In genomic region chr17:17784599-17785264, GRCh38 we compare ENCODE assay signal across 8 cellular contexts. TPM values are rescaled to one million over a fixed set of nuclear protein-coding genes. Genes with fewer than 3 reads are reported as not detected.
DNase-seq lines count a peak whose midpoint lies in the region; ATAC-seq and TF ChIP-seq lines count a peak whose summit lies in the region.

No MANE protein-coding gene starts in this region.

- no peaks in the 10 kb centered on the region for H3K36me3 Mint-ChIP-seq in activated CD4-positive, alpha-beta T cell treated with anti-CD3 and anti-CD28 coated beads for 36 hours (ENCODE audit: low read depth)
- no peaks in the 10 kb centered on the region for H3K36me3 Mint-ChIP-seq in stimulated activated effector memory CD8-positive, alpha-beta T cell treated with anti-CD3 and anti-CD28 coated beads, Interleukin-12 subunit alpha, Interleukin-12 subunit beta, amount 100 ng/mL, for 72 hours

- H3K4me3 ChIP-seq in SJCRH30, result peak overlapping the region; percentile 81
- H3K4me3 ChIP-seq in fibroblast of the aortic adventitia (ENCODE audit: low read depth, low read length), result no peak overlapping the region

- CTCF ChIA-PET in activated CD4-positive, alpha-beta T cell treated with anti-CD3 and anti-CD28 coated beads for 36 hours (lab: Charles Lee), result interaction anchor here (0.6 to 1.8 kb wide), 7 partner anchors 11 to 173 kb away, joined by 3 to 5 read pairs (median 4); no protein-coding TSS in a partner anchor

- POLR2A ChIA-PET in activated CD4-positive, alpha-beta T cell treated with anti-CD3 and anti-CD28 coated beads for 36 hours (lab: Charles Lee), result no interaction called here

- intact Hi-C loops in activated CD4-positive, alpha-beta T cell treated with anti-CD3 and anti-CD28 coated beads for 36 hours (cut with DNase I, micrococcal nuclease), result no loop called here

- H3K27me3 Mint-ChIP-seq in activated CD4-positive, alpha-beta T cell treated with anti-CD3 and anti-CD28 coated beads for 36 hours, result no peaks in the 10 kb centered on the region

- H3K4me1 ChIP-seq in SJCRH30, result peaks cover 49% of the 10 kb centered on the region

- H3K9me3 ChIP-seq in SJCRH30 (replicated peaks), result no peaks in the 10 kb centered on the region

- H3K27ac Mint-ChIP-seq in activated CD4-positive, alpha-beta T cell treated with anti-CD3 and anti-CD28 coated beads for 36 hours, result no peak overlapping the region
- no peak overlapping the region for H3K27ac Mint-ChIP-seq in stimulated activated effector memory CD8-positive, alpha-beta T cell treated with anti-CD3 and anti-CD28 coated beads, Interleukin-12 subunit alpha, Interleukin-12 subunit beta, amount 100 ng/mL, for 72 hours

- H3K27ac ChIP-seq in SJCRH30, result peak overlapping the region; percentile 86

- H3K9me3 Mint-ChIP-seq in activated CD4-positive, alpha-beta T cell treated with anti-CD3 and anti-CD28 coated beads for 36 hours (ENCODE audit: low read depth), result no peaks in the 10 kb centered on the region
- no peaks in the 10 kb centered on the region for H3K9me3 Mint-ChIP-seq in stimulated activated effector memory CD8-positive, alpha-beta T cell treated with anti-CD3 and anti-CD28 coated beads, Interleukin-12 subunit alpha, Interleukin-12 subunit beta, amount 100 ng/mL, for 72 hours

- H3K27me3 ChIP-seq in SJCRH30, result no peaks in the 10 kb centered on the region

- peak; percentile 27 for TF ChIP-seq CTCF in fibroblast of the aortic adventitia (IDR thresholded peaks at IDR 0.05; ENCODE audit: insufficient read depth, low read length)

- no peaks in the 10 kb centered on the region for H3K36me3 ChIP-seq in SJCRH30

- peaks cover 18% of the 10 kb centered on the region for H3K4me1 Mint-ChIP-seq in activated CD4-positive, alpha-beta T cell treated with anti-CD3 and anti-CD28 coated beads for 36 hours
- H3K4me1 Mint-ChIP-seq in stimulated activated effector memory CD8-positive, alpha-beta T cell treated with anti-CD3 and anti-CD28 coated beads, Interleukin-12 subunit alpha, Interleukin-12 subunit beta, amount 100 ng/mL, for 72 hours, result peaks cover 47% of the 10 kb centered on the region

- peak; percentile 60 for DNase-seq in activated CD4-positive, alpha-beta T cell treated with anti-CD3 and anti-CD28 coated beads for 36 hours
- DNase-seq in activated CD4-positive, alpha-beta T cell treated with anti-CD3 and anti-CD28 coated beads for 1 hour, result no peak
- DNase-seq in SJCRH30 (peak; percentile 85), fibroblast of the aortic adventitia (ENCODE audit: low read depth) (no peak), ureter (ENCODE audit: low spot score) (no peak), DMS153 (lab: John Stamatoyannopoulos, UW) (no peak), NCI-H748 treated with DMSO at 0.1 percent for 48 hours (lab: John Stamatoyannopoulos, UW) (no peak)
- DNase-seq in stimulated activated effector memory CD8-positive, alpha-beta T cell treated with anti-CD3 and anti-CD28 coated beads, Interleukin-12 subunit alpha, Interleukin-12 subunit beta, amount 100 ng/mL, for 72 hours (ENCODE audit: low spot score in 2 of 2), result no peak

- ATAC-seq in activated CD4-positive, alpha-beta T cell treated with anti-CD3 and anti-CD28 coated beads for 36 hours, result peak; percentile 52
- ATAC-seq in stimulated activated effector memory CD8-positive, alpha-beta T cell treated with anti-CD3 and anti-CD28 coated beads, Interleukin-12 subunit alpha, Interleukin-12 subunit beta, amount 100 ng/mL, for 72 hours, result peak; percentile 40

- no peak overlapping the region for H3K4me3 Mint-ChIP-seq in activated CD4-positive, alpha-beta T cell treated with anti-CD3 and anti-CD28 coated beads for 36 hours
- no peak overlapping the region for H3K4me3 Mint-ChIP-seq in stimulated activated effector memory CD8-positive, alpha-beta T cell treated with anti-CD3 and anti-CD28 coated beads, Interleukin-12 subunit alpha, Interleukin-12 subunit beta, amount 100 ng/mL, for 72 hours

RNA-seq across cellular contexts. Expression of gene SREBF1, which starts 52.1 kb away (rescaled TPM):
- total RNA-seq in activated CD4-positive, alpha-beta T cell treated with anti-CD3 and anti-CD28 coated beads for 36 hours, result 10 to 100 TPM; 87.6 to 97.2 TPM
- 65.3 and 74.1 TPM in 2 replicates for total RNA-seq in SJCRH30 (2014; rRNA removed; shearing (Covaris generic))
- total RNA-seq in fibroblast of the aortic adventitia (ENCODE audit: low replicate concordance) (48.7 and 82.1 TPM in 2 replicates), ureter (127 TPM)

Comparison
In these comparisons a context has a peak if more than half of its experiments do, and no peak if none do; other contexts are left out.
1. DNase-seq: peak in activated CD4-positive, alpha-beta T cell treated with anti-CD3 and anti-CD28 coated beads for 36 hours (single experiment) and SJCRH30 (2 of 2); none in activated CD4-positive, alpha-beta T cell treated with anti-CD3 and anti-CD28 coated beads for 1 hour (single experiment), fibroblast of the aortic adventitia (single experiment), stimulated activated effector memory CD8-positive, alpha-beta T cell treated with anti-CD3 and anti-CD28 coated beads, Interleukin-12 subunit alpha, Interleukin-12 subunit beta, amount 100 ng/mL, for 72 hours (0 of 2), ureter (single experiment), DMS153 (single experiment) and NCI-H748 treated with DMSO at 0.1 percent for 48 hours (single experiment).